1 cellular context compared by ENCODE assay signal in the genomic region with DNA sequence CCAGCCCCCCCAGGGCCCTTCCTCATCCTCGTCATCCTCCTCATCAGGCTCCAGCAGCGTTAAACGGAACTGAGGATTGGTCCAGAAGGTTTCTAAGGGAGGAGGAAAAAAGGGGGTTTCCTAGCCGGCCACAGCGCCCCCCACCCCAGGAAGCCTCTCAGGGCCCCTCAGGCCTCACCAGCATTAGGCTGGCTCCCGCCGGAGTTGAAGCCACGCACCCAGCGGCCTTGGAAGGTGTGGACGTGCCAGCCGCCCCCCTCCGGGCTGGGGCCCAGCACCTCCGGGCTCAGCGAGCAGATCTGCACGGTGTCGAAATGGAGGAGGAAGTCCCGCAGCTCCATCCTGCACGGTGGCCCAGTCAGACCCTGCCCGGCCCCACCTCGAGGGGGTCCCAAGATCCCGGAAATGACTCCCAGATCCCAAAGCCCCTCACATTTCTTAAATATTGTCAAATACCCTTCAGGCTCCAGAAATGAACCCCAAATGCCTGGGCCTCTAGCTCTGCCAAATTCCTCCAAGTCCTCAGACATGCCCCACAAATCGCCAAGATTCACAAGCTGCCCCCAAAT.
TF ChIP-seq lines count a peak whose summit lies in the region.

No MANE protein-coding gene starts in this region.

TF ChIP-seq in HepG2, 621 proteins besides CTCF, POLR2A, EP300 and RAD21 (continued from another document and continues in another):
- TF ChIP-seq, protein P1, sequence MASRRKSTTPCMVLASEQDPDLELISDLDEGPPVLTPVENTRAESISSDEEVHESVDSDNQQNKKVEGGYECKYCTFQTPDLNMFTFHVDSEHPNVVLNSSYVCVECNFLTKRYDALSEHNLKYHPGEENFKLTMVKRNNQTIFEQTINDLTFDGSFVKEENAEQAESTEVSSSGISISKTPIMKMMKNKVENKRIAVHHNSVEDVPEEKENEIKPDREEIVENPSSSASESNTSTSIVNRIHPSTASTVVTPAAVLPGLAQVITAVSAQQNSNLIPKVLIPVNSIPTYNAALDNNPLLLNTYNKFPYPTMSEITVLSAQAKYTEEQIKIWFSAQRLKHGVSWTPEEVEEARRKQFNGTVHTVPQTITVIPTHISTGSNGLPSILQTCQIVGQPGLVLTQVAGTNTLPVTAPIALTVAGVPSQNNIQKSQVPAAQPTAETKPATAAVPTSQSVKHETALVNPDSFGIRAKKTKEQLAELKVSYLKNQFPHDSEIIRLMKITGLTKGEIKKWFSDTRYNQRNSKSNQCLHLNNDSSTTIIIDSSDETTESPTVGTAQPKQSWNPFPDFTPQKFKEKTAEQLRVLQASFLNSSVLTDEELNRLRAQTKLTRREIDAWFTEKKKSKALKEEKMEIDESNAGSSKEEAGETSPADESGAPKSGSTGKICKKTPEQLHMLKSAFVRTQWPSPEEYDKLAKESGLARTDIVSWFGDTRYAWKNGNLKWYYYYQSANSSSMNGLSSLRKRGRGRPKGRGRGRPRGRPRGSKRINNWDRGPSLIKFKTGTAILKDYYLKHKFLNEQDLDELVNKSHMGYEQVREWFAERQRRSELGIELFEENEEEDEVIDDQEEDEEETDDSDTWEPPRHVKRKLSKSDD (CRISPR knock-in tag; IDR thresholded peaks at IDR 0.05; ENCODE audit: low read depth), result no peak
- TF ChIP-seq ZNF678 (CRISPR knock-in tag; IDR thresholded peaks at IDR 0.05) (no peak), NFATC3 (CRISPR knock-in tag; IDR thresholded peaks at IDR 0.05) (no peak), U2AF1 (optimal IDR thresholded peaks at IDR 0.05; ENCODE audit: low read depth, low read length) (no peak), ETV5 (CRISPR knock-in tag; IDR thresholded peaks at IDR 0.05; ENCODE audit: borderline replicate concordance) (peak; percentile 40; the same call in 1 of the 2 replicates), TEAD2 (CRISPR knock-in tag; IDR thresholded peaks at IDR 0.05) (no peak), DNMT3B (CRISPR knock-in tag; conservative IDR thresholded peaks at IDR 0.05) (no peak), HIVEP1 (CRISPR knock-in tag; IDR thresholded peaks at IDR 0.05) (no peak), ZBTB7A (CRISPR knock-in tag; IDR thresholded peaks at IDR 0.05) (0 out of 2 replicates have a peak, but pooled peaks have one; percentile 24), SKI (IDR thresholded peaks at IDR 0.05; ENCODE audit: partially characterized antibody) (no peak), JARID2 (CRISPR knock-in tag; IDR thresholded peaks at IDR 0.05; ENCODE audit: insufficient replicate concordance) (no peak), ZFYVE20 (CRISPR knock-in tag; IDR thresholded peaks at IDR 0.05; ENCODE audit: borderline replicate concordance, low read depth) (no peak), ZNF547 (CRISPR knock-in tag; IDR thresholded peaks at IDR 0.05) (no peak; the same call in 1 of the 2 replicates), MAFG (CRISPR knock-in tag; IDR thresholded peaks at IDR 0.05) (no peak), ETV6 (CRISPR knock-in tag; conservative IDR thresholded peaks at IDR 0.05) (no peak), AGO2 (optimal IDR thresholded peaks at IDR 0.05; ENCODE audit: low read depth, low read length) (peak; percentile 54), SMYD3 (CRISPR knock-in tag; IDR thresholded peaks at IDR 0.05) (no peak), KDM5A (IDR thresholded peaks at IDR 0.05; ENCODE audit: borderline replicate concordance, low read length) (no peak), STAG1 (CRISPR knock-in tag; IDR thresholded peaks at IDR 0.05) (peak; percentile 13; the same call in 1 of the 2 replicates), PHF21A (CRISPR knock-in tag; IDR thresholded peaks at IDR 0.05) (no peak), ZNF652 (CRISPR knock-in tag; IDR thresholded peaks at IDR 0.05; ENCODE audit: borderline replicate concordance, low read depth) (no peak), ZNF672 (CRISPR knock-in tag; IDR thresholded peaks at IDR 0.05) (no peak)
- TF ChIP-seq, protein P2, sequence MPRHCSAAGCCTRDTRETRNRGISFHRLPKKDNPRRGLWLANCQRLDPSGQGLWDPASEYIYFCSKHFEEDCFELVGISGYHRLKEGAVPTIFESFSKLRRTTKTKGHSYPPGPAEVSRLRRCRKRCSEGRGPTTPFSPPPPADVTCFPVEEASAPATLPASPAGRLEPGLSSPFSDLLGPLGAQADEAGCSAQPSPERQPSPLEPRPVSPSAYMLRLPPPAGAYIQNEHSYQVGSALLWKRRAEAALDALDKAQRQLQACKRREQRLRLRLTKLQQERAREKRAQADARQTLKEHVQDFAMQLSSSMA (CRISPR knock-in tag; IDR thresholded peaks at IDR 0.05), result no peak
- TF ChIP-seq, protein P3, sequence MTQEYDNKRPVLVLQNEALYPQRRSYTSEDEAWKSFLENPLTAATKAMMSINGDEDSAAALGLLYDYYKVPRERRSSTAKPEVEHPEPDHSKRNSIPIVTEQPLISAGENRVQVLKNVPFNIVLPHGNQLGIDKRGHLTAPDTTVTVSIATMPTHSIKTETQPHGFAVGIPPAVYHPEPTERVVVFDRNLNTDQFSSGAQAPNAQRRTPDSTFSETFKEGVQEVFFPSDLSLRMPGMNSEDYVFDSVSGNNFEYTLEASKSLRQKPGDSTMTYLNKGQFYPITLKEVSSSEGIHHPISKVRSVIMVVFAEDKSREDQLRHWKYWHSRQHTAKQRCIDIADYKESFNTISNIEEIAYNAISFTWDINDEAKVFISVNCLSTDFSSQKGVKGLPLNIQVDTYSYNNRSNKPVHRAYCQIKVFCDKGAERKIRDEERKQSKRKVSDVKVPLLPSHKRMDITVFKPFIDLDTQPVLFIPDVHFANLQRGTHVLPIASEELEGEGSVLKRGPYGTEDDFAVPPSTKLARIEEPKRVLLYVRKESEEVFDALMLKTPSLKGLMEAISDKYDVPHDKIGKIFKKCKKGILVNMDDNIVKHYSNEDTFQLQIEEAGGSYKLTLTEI (CRISPR knock-in tag; conservative IDR thresholded peaks at IDR 0.05), result no peak
- TF ChIP-seq, protein P4, sequence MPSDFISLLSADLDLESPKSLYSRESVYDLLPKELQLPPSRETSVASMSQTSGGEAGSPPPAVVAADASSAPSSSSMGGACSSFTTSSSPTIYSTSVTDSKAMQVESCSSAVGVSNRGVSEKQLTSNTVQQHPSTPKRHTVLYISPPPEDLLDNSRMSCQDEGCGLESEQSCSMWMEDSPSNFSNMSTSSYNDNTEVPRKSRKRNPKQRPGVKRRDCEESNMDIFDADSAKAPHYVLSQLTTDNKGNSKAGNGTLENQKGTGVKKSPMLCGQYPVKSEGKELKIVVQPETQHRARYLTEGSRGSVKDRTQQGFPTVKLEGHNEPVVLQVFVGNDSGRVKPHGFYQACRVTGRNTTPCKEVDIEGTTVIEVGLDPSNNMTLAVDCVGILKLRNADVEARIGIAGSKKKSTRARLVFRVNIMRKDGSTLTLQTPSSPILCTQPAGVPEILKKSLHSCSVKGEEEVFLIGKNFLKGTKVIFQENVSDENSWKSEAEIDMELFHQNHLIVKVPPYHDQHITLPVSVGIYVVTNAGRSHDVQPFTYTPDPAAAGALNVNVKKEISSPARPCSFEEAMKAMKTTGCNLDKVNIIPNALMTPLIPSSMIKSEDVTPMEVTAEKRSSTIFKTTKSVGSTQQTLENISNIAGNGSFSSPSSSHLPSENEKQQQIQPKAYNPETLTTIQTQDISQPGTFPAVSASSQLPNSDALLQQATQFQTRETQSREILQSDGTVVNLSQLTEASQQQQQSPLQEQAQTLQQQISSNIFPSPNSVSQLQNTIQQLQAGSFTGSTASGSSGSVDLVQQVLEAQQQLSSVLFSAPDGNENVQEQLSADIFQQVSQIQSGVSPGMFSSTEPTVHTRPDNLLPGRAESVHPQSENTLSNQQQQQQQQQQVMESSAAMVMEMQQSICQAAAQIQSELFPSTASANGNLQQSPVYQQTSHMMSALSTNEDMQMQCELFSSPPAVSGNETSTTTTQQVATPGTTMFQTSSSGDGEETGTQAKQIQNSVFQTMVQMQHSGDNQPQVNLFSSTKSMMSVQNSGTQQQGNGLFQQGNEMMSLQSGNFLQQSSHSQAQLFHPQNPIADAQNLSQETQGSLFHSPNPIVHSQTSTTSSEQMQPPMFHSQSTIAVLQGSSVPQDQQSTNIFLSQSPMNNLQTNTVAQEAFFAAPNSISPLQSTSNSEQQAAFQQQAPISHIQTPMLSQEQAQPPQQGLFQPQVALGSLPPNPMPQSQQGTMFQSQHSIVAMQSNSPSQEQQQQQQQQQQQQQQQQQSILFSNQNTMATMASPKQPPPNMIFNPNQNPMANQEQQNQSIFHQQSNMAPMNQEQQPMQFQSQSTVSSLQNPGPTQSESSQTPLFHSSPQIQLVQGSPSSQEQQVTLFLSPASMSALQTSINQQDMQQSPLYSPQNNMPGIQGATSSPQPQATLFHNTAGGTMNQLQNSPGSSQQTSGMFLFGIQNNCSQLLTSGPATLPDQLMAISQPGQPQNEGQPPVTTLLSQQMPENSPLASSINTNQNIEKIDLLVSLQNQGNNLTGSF (CRISPR knock-in tag; IDR thresholded peaks at IDR 0.05), result no peak
- TF ChIP-seq, protein P5, sequence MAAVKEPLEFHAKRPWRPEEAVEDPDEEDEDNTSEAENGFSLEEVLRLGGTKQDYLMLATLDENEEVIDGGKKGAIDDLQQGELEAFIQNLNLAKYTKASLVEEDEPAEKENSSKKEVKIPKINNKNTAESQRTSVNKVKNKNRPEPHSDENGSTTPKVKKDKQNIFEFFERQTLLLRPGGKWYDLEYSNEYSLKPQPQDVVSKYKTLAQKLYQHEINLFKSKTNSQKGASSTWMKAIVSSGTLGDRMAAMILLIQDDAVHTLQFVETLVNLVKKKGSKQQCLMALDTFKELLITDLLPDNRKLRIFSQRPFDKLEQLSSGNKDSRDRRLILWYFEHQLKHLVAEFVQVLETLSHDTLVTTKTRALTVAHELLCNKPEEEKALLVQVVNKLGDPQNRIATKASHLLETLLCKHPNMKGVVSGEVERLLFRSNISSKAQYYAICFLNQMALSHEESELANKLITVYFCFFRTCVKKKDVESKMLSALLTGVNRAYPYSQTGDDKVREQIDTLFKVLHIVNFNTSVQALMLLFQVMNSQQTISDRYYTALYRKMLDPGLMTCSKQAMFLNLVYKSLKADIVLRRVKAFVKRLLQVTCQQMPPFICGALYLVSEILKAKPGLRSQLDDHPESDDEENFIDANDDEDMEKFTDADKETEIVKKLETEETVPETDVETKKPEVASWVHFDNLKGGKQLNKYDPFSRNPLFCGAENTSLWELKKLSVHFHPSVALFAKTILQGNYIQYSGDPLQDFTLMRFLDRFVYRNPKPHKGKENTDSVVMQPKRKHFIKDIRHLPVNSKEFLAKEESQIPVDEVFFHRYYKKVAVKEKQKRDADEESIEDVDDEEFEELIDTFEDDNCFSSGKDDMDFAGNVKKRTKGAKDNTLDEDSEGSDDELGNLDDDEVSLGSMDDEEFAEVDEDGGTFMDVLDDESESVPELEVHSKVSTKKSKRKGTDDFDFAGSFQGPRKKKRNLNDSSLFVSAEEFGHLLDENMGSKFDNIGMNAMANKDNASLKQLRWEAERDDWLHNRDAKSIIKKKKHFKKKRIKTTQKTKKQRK (IDR thresholded peaks at IDR 0.05; ENCODE audit: low read length), result no peak
- TF ChIP-seq, protein P6, sequence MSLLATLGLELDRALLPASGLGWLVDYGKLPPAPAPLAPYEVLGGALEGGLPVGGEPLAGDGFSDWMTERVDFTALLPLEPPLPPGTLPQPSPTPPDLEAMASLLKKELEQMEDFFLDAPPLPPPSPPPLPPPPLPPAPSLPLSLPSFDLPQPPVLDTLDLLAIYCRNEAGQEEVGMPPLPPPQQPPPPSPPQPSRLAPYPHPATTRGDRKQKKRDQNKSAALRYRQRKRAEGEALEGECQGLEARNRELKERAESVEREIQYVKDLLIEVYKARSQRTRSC (CRISPR knock-in tag; IDR thresholded peaks at IDR 0.05; ENCODE audit: low read depth), result no peak
- TF ChIP-seq, protein P7, sequence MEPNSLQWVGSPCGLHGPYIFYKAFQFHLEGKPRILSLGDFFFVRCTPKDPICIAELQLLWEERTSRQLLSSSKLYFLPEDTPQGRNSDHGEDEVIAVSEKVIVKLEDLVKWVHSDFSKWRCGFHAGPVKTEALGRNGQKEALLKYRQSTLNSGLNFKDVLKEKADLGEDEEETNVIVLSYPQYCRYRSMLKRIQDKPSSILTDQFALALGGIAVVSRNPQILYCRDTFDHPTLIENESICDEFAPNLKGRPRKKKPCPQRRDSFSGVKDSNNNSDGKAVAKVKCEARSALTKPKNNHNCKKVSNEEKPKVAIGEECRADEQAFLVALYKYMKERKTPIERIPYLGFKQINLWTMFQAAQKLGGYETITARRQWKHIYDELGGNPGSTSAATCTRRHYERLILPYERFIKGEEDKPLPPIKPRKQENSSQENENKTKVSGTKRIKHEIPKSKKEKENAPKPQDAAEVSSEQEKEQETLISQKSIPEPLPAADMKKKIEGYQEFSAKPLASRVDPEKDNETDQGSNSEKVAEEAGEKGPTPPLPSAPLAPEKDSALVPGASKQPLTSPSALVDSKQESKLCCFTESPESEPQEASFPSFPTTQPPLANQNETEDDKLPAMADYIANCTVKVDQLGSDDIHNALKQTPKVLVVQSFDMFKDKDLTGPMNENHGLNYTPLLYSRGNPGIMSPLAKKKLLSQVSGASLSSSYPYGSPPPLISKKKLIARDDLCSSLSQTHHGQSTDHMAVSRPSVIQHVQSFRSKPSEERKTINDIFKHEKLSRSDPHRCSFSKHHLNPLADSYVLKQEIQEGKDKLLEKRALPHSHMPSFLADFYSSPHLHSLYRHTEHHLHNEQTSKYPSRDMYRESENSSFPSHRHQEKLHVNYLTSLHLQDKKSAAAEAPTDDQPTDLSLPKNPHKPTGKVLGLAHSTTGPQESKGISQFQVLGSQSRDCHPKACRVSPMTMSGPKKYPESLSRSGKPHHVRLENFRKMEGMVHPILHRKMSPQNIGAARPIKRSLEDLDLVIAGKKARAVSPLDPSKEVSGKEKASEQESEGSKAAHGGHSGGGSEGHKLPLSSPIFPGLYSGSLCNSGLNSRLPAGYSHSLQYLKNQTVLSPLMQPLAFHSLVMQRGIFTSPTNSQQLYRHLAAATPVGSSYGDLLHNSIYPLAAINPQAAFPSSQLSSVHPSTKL (CRISPR knock-in tag; IDR thresholded peaks at IDR 0.05), result no peak
- TF ChIP-seq, protein P8, sequence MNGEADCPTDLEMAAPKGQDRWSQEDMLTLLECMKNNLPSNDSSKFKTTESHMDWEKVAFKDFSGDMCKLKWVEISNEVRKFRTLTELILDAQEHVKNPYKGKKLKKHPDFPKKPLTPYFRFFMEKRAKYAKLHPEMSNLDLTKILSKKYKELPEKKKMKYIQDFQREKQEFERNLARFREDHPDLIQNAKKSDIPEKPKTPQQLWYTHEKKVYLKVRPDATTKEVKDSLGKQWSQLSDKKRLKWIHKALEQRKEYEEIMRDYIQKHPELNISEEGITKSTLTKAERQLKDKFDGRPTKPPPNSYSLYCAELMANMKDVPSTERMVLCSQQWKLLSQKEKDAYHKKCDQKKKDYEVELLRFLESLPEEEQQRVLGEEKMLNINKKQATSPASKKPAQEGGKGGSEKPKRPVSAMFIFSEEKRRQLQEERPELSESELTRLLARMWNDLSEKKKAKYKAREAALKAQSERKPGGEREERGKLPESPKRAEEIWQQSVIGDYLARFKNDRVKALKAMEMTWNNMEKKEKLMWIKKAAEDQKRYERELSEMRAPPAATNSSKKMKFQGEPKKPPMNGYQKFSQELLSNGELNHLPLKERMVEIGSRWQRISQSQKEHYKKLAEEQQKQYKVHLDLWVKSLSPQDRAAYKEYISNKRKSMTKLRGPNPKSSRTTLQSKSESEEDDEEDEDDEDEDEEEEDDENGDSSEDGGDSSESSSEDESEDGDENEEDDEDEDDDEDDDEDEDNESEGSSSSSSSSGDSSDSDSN (CRISPR knock-in tag; IDR thresholded peaks at IDR 0.05), result peak; percentile 64; the same call in 1 of the 2 replicates
- TF ChIP-seq, protein P9, sequence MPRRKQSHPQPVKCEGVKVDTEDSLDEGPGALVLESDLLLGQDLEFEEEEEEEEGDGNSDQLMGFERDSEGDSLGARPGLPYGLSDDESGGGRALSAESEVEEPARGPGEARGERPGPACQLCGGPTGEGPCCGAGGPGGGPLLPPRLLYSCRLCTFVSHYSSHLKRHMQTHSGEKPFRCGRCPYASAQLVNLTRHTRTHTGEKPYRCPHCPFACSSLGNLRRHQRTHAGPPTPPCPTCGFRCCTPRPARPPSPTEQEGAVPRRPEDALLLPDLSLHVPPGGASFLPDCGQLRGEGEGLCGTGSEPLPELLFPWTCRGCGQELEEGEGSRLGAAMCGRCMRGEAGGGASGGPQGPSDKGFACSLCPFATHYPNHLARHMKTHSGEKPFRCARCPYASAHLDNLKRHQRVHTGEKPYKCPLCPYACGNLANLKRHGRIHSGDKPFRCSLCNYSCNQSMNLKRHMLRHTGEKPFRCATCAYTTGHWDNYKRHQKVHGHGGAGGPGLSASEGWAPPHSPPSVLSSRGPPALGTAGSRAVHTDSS (CRISPR knock-in tag; conservative IDR thresholded peaks at IDR 0.05), result no peak
